ENCODE assay signal across 11 cellular contexts in the genomic region with DNA sequence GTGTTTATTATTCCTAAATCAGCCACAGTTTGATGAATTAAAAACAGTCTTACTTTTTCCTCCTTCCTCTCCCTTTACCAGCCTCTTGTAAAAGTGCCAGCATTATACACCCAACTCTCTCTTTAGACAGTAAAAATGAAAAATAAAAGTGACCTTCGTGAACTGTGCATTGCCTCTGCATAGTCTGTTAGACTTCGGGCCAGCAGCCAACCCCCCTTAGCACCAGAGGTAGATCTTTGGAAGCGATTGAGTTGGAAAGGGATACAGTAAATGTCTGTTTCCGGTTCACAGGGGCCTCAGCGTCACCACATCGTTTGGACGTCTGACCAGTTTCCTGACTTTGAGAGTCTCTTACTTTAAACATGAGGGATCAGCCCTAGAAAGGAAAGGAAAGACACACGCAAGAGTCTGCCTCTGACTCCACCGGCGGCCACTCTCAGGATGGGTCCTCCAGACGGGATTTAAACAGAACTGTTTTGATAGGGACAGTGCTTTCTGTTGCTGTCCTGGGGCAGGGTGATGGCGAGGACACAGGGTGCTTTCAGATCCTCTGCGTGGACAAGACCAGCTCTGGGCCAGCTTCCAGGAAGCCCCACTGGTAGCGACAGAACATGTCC.
A peak's percentile ranks its signal among the peaks of the same experiment; 100 is the strongest.
DNase-seq lines count a peak whose midpoint lies in the region; ATAC-seq and TF ChIP-seq lines count a peak whose summit lies in the region.
"Had no signal": no experiment of that assay in that cellular context is flagged by ENCODE, and none has a peak within 500 bp of the region (broad histone marks: within the 10 kb centered on the region; RNA-seq: fewer than 3 reads in every experiment).

No MANE protein-coding gene starts in this region.

- no peaks in the 10 kb centered on the region for H3K36me3 ChIP-seq in SJSA1
- H3K36me3 ChIP-seq in esophagus muscularis mucosa = no peaks in the 10 kb centered on the region
- H3K36me3 ChIP-seq in muscle layer of duodenum (ENCODE audit: control insufficient read depth in 1 of 2, insufficient read depth in 2 of 2, low read length in 2 of 2) = no peaks in the 10 kb centered on the region

- no peak for ATAC-seq in GM21515 (IDR thresholded peaks at IDR 0.05; ENCODE audit: unreplicated experiment)
- no peak for ATAC-seq in activated T-cell treated with anti-CD3 and anti-CD28 coated beads, Interleukin-2, amount 50 U/mL, for 4 hours

- no peaks in the 10 kb centered on the region for H3K9me3 ChIP-seq in SJSA1 (replicated peaks)
- no peaks in the 10 kb centered on the region for H3K9me3 ChIP-seq in esophagus muscularis mucosa
- H3K9me3 ChIP-seq in muscle layer of duodenum (ENCODE audit: control insufficient read depth in 1 of 2, low read length in 2 of 2) = no peaks in the 10 kb centered on the region

- TF ChIP-seq EP300 in esophagus muscularis mucosa (IDR thresholded peaks at IDR 0.05) = no peak

- no peaks in the 10 kb centered on the region for H3K27me3 Mint-ChIP-seq in activated T-cell treated with anti-CD3 and anti-CD28 coated beads, Interleukin-2, amount 50 U/mL, for 4 hours (ENCODE audit: low read depth)

- no peaks in the 10 kb centered on the region for H3K27me3 ChIP-seq in SJSA1 (replicated peaks)
- H3K27me3 ChIP-seq in esophagus muscularis mucosa = no peaks in the 10 kb centered on the region
- no peaks in the 10 kb centered on the region for H3K27me3 ChIP-seq in muscle layer of duodenum (ENCODE audit: low read depth, low read length)

- DNase-seq in Ammon's horn (ENCODE audit: low spot score) = peak; percentile 29
- peak; percentile 88 to 98 for DNase-seq in SJSA1 (ENCODE audit: low read depth in 1 of 2, low spot score in 2 of 2)
- no peak for DNase-seq in esophagus muscularis mucosa (ENCODE audit: extremely low spot score)
- no peak for DNase-seq in T1000 (lab: John Stamatoyannopoulos, UW)
- no peak for DNase-seq in activated T-cell treated with anti-CD3 and anti-CD28 coated beads, Interleukin-2, amount 50 U/mL, for 4 hours
- no peak for DNase-seq in NCI-H526 (lab: John Stamatoyannopoulos, UW)
- DNase-seq: activated gamma-delta T cell, naive B cell, NCI-H446 treated with DMSO at 0.1 percent for 48 hours had no signal

- H3K4me1 ChIP-seq in SJSA1 (replicated peaks) = peaks cover 34% of the 10 kb centered on the region
- peaks cover 12 to 30% (median 26%) of the 10 kb centered on the region in 4 donors for H3K4me1 ChIP-seq in esophagus muscularis mucosa
- H3K4me1 ChIP-seq in muscle layer of duodenum (ENCODE audit: control insufficient read depth in 1 of 2, insufficient read depth in 2 of 2, low read length in 2 of 2) = peaks cover 0 to 2% of the 10 kb centered on the region in 2 donors

- no peaks in the 10 kb centered on the region for H3K9me3 Mint-ChIP-seq in activated T-cell treated with anti-CD3 and anti-CD28 coated beads, Interleukin-2, amount 50 U/mL, for 4 hours

- no peaks in the 10 kb centered on the region for H3K36me3 Mint-ChIP-seq in activated T-cell treated with anti-CD3 and anti-CD28 coated beads, Interleukin-2, amount 50 U/mL, for 4 hours (ENCODE audit: insufficient read depth)
- H3K36me3 Mint-ChIP-seq: naive B cell had no signal

- TF ChIP-seq POLR2A in esophagus muscularis mucosa (IDR thresholded peaks at IDR 0.05; ENCODE audit: low read depth) = no peak

- intact Hi-C loops in esophagus muscularis mucosa (cut with DNase I) = loop anchor here (5.0 kb wide), 1 partner anchor 33 kb away; no protein-coding TSS in a partner anchor

- peak overlapping the region; percentile 16 for H3K4me3 ChIP-seq in SJSA1
- H3K4me3 ChIP-seq in esophagus muscularis mucosa = peak overlapping the region in 1 of 4 donors; percentile 30
- no peak overlapping the region for H3K4me3 ChIP-seq in muscle layer of duodenum (ENCODE audit: low read depth in 1 of 2, low read length in 2 of 2)

- no peaks in the 10 kb centered on the region for H3K4me1 Mint-ChIP-seq in activated T-cell treated with anti-CD3 and anti-CD28 coated beads, Interleukin-2, amount 50 U/mL, for 4 hours (ENCODE audit: low read depth)

- peak overlapping the region; percentile 100 for H3K27ac ChIP-seq in SJSA1
- peak overlapping the region in 3 of 4 donors; percentile 28 to 38 (median 28) for H3K27ac ChIP-seq in esophagus muscularis mucosa (replicated peaks in 1 of 4)
- peak overlapping the region; percentile 33 for H3K27ac ChIP-seq in muscle layer of duodenum (ENCODE audit: low read length)

- 53% methylated on average over 14 of the region's 14 CpGs for WGBS in esophagus muscularis mucosa

- no peak overlapping the region for H3K4me3 Mint-ChIP-seq in activated T-cell treated with anti-CD3 and anti-CD28 coated beads, Interleukin-2, amount 50 U/mL, for 4 hours

- no peak for TF ChIP-seq CTCF in esophagus muscularis mucosa (IDR thresholded peaks at IDR 0.05)

Comparison
In these comparisons a context has a peak if more than half of its experiments do, and no peak if none do; other contexts are left out.
1. DNase-seq: peak in Ammon's horn (single experiment) and SJSA1 (2 of 2); none in esophagus muscularis mucosa (single experiment), T1000 (single experiment), activated T-cell treated with anti-CD3 and anti-CD28 coated beads, Interleukin-2, amount 50 U/mL, for 4 hours (single experiment) and NCI-H526 (0 of 2).
2. H3K27ac ChIP-seq: peak in every context shown above with its lines; median percentile 100 in SJSA1; 33 in muscle layer of duodenum; 28 in esophagus muscularis mucosa.